In the genomic region with DNA sequence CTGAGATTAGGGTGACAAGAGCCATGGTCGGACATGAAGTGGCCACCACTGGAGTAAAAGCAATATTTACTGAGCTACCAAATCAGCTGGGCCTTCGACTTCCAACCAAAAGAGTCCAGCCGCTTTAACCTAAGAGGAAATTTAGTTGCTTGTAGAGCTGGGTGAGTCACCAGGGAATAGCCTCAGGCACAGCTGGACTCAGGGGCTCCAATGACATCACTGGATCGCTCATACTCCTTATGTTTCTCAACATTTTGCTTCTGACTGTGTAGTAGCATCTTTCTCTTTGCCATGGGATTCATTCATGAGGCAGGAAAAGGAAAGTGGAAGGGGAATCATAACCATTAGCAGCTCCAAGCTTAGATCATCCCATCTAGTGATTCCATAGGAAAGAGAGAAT, we compare ENCODE assay signal across 11 cellular contexts.
DNase-seq lines count a peak whose midpoint lies in the region; ATAC-seq and TF ChIP-seq lines count a peak whose summit lies in the region.
"Had no signal": no experiment of that assay in that cellular context is flagged by ENCODE, and none has a peak within 500 bp of the region (broad histone marks: within the 10 kb centered on the region; RNA-seq: fewer than 3 reads in every experiment).

No MANE protein-coding gene starts in this region.

- H3K4me1 ChIP-seq in RWPE2 (ENCODE audit: insufficient read depth, poor library complexity, severe bottlenecking) (peaks cover 13% of the 10 kb centered on the region), fibroblast of lung (ENCODE audit: control insufficient read depth, extremely low read depth, insufficient read depth, low read length) (no peaks in the 10 kb centered on the region)
- H3K4me1 ChIP-seq: HAP-1 had no signal

- H2AFZ ChIP-seq in fibroblast of lung (ENCODE audit: low read length): no peak overlapping the region

- H3K27me3 ChIP-seq in RWPE2 (ENCODE audit: insufficient read depth, poor library complexity, severe bottlenecking) (peaks cover 7% of the 10 kb centered on the region), fibroblast of lung (ENCODE audit: control insufficient read depth, insufficient read depth, low read length) (no peaks in the 10 kb centered on the region)

- TF ChIP-seq CTCF in RWPE2 (IDR thresholded peaks at IDR 0.05; ENCODE audit: poor library complexity, severe bottlenecking) (no peak), fibroblast of lung (conservative IDR thresholded peaks at IDR 0.05 in 1 of 2, IDR thresholded peaks at IDR 0.05 in 1 of 2; ENCODE audit: low read depth in 1 of 2, low read length in 2 of 2) (no peak)

- no peak overlapping the region for H3K9ac ChIP-seq in fibroblast of lung (ENCODE audit: insufficient read depth, low read length)

- H3K4me3 ChIP-seq in RWPE2 (ENCODE audit: severe bottlenecking): no peak overlapping the region
- no peak overlapping the region for H3K4me3 ChIP-seq in fibroblast of lung (replicated peaks in 1 of 4; ENCODE audit: control extremely low read depth in 1 of 4, insufficient read depth in 1 of 4, low read depth in 3 of 4, low read length in 4 of 4)
- H3K4me3 ChIP-seq: HAP-1 had no signal

- DNase-seq in NCI-H2196 (lab: John Stamatoyannopoulos, UW; ENCODE audit: unreplicated experiment) (peak; percentile 14), NCI-H2196 treated with DMSO at 0.1 percent for 48 hours (lab: John Stamatoyannopoulos, UW; ENCODE audit: unreplicated experiment) (no peak), RWPE2 (ENCODE audit: low spot score) (peak; percentile 90), fibroblast of lung (ENCODE audit: low read depth in 2 of 2) (peak; percentile 83 to 85), smooth muscle cell of the brain vasculature (ENCODE audit: low read depth, low spot score) (peak; percentile 61), NCI-H187 treated with DMSO at 0.1 percent for 48 hours (lab: John Stamatoyannopoulos, UW) (no peak), NCI-H2107 (lab: John Stamatoyannopoulos, UW) (no peak)
- no peak for DNase-seq in activated T-cell treated with anti-CD3 and anti-CD28 coated beads, Interleukin-2, amount 50 U/mL, for 1 hour
- DNase-seq: 8988T, right cardiac atrium had no signal

- H3K36me3 ChIP-seq in RWPE2 (ENCODE audit: low read depth) (no peaks in the 10 kb centered on the region), fibroblast of lung (ENCODE audit: control insufficient read depth, insufficient read depth, low read length) (no peaks in the 10 kb centered on the region)
- H3K36me3 ChIP-seq: HAP-1 had no signal

- peak; percentile 87 for ATAC-seq in RWPE2 (ENCODE audit: low read depth)
- ATAC-seq: right cardiac atrium had no signal

- H3K9me3 ChIP-seq in RWPE2 (ENCODE audit: severe bottlenecking): no peaks in the 10 kb centered on the region
- H3K9me3 ChIP-seq in fibroblast of lung (ENCODE audit: control insufficient read depth, insufficient read depth, low read depth, low read length): no peaks in the 10 kb centered on the region
- H3K9me3 ChIP-seq: HAP-1 had no signal

- H3K4me2 ChIP-seq in fibroblast of lung (ENCODE audit: extremely low read depth, insufficient read depth, low read length): no peak overlapping the region

- H3K27ac ChIP-seq in RWPE2 (ENCODE audit: poor library complexity, severe bottlenecking) (peak overlapping the region; percentile 71), fibroblast of lung (ENCODE audit: insufficient read depth, low read length) (no peak overlapping the region)

- no peaks in the 10 kb centered on the region for H4K20me1 ChIP-seq in fibroblast of lung (ENCODE audit: control insufficient read depth, extremely low read depth, insufficient read depth, low read length)

- H3K79me2 ChIP-seq in fibroblast of lung (ENCODE audit: control insufficient read depth, insufficient read depth, low read length): no peaks in the 10 kb centered on the region

Comparison
In these comparisons a context has a peak if more than half of its experiments do, and no peak if none do; other contexts are left out.
1. DNase-seq: peak in NCI-H2196 (single experiment), RWPE2 (single experiment), fibroblast of lung (2 of 2) and smooth muscle cell of the brain vasculature (single experiment); none in NCI-H2196 treated with DMSO at 0.1 percent for 48 hours (single experiment), NCI-H187 treated with DMSO at 0.1 percent for 48 hours (single experiment), activated T-cell treated with anti-CD3 and anti-CD28 coated beads, Interleukin-2, amount 50 U/mL, for 1 hour (single experiment) and NCI-H2107 (single experiment).